In the genomic region with DNA sequence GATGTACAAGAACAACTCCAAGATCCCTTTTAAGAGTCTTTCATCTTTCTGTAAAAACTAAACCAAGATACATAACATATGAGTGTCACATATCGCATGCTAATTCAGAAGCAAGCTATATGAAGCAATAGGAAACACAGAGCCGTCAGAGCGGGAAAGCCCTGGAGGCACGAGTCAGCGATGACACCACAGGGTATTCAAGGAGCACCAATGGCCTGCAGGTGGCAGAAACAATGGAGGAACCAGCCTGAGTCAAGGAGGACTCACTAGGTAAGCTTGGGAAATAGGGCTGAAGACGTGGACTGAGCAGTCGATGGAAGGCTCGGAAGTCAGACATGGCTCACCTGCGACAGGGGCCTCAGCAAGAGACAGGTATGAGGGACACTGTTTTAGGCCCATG, we compare ENCODE assay signal across 8 cellular contexts.
DNase-seq lines count a peak whose midpoint lies in the region; ATAC-seq lines count a peak whose summit lies in the region.

No MANE protein-coding gene starts in this region.

- H3K9me3 Mint-ChIP-seq in stimulated activated memory B cell treated with anti-CD40 and anti-IgM and Interleukin-4, amounts not matched to agents 10 μg/mL and 1 μg/mL and 100 μg/mL, for 72 hours = no peaks in the 10 kb centered on the region

- no peaks in the 10 kb centered on the region for H3K27me3 Mint-ChIP-seq in stimulated activated memory B cell treated with anti-CD40 and anti-IgM and Interleukin-4, amounts not matched to agents 10 μg/mL and 1 μg/mL and 100 μg/mL, for 72 hours

- peaks cover 95% of the 10 kb centered on the region for H3K4me1 Mint-ChIP-seq in stimulated activated memory B cell treated with anti-CD40 and anti-IgM and Interleukin-4, amounts not matched to agents 10 μg/mL and 1 μg/mL and 100 μg/mL, for 72 hours

- H3K4me3 Mint-ChIP-seq in stimulated activated memory B cell treated with anti-CD40 and anti-IgM and Interleukin-4, amounts not matched to agents 10 μg/mL and 1 μg/mL and 100 μg/mL, for 72 hours = peak overlapping the region; percentile 28

- ATAC-seq in stimulated activated memory B cell treated with anti-CD40 and anti-IgM and Interleukin-4, amounts not matched to agents 10 μg/mL and 1 μg/mL and 100 μg/mL, for 72 hours = peak; percentile 40
- ATAC-seq in HG03432 (IDR thresholded peaks at IDR 0.05; ENCODE audit: unreplicated experiment) (no peak), HG02970 (IDR thresholded peaks at IDR 0.05; ENCODE audit: low FRiP score, unreplicated experiment) (no peak)

- H3K27ac Mint-ChIP-seq in stimulated activated memory B cell treated with anti-CD40 and anti-IgM and Interleukin-4, amounts not matched to agents 10 μg/mL and 1 μg/mL and 100 μg/mL, for 72 hours = peak overlapping the region; percentile 81

- DNase-seq in DMS53 treated with DMSO at 0.1 percent for 48 hours (lab: John Stamatoyannopoulos, UW; ENCODE audit: unreplicated experiment) (peak; percentile 83), NCI-H226 (peak; percentile 67), activated T-cell treated with anti-CD3 and anti-CD28 coated beads for 48 hours (ENCODE audit: low read depth) (peak; percentile 69), iPS-NIHi11 (ENCODE audit: low spot score) (peak; percentile 36), GM19240 (ENCODE audit: insufficient read length, low spot score) (no peak)

- H3K36me3 Mint-ChIP-seq in stimulated activated memory B cell treated with anti-CD40 and anti-IgM and Interleukin-4, amounts not matched to agents 10 μg/mL and 1 μg/mL and 100 μg/mL, for 72 hours = peaks cover 22% of the 10 kb centered on the region
